ENCODE assay signal across 10 cellular contexts in the genomic region with DNA sequence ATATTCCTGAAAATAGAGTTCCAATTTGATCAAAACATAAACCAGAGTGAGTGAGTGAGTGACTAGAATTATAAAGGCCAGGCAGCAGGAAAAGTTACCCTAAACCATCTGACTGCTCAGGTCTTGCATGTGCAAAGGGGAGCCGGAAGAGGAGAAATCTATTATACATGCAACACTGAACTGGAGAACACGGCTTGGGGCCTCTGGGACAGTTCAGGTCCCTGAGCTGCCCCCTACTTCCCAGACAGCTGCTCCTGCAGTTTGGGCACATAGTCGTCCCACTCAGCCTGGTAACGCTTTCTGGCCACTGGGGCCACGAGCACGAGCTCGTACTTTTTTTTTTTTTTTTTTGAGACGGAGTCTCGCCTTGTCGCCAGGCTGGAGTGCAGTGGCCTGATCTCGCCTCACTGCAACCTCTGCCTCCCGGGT. TPM values are rescaled to one million over a fixed set of nuclear protein-coding genes. Genes with fewer than 3 reads are reported as not detected.
DNase-seq lines count a peak whose midpoint lies in the region; ATAC-seq and TF ChIP-seq lines count a peak whose summit lies in the region.
"Had no signal": no experiment of that assay in that cellular context is flagged by ENCODE, and none has a peak within 500 bp of the region (broad histone marks: within the 10 kb centered on the region; RNA-seq: fewer than 3 reads in every experiment).

No MANE protein-coding gene starts in this region.

- no peaks in the 10 kb centered on the region for H3K9me3 Mint-ChIP-seq in glutamatergic neuron (ENCODE audit: unreplicated experiment)
- H3K9me3 Mint-ChIP-seq: nephron had no signal

- DNase-seq in GM06990 (ENCODE audit: extremely low read depth, insufficient read length): peak; percentile 75
- no peak for DNase-seq in glutamatergic neuron
- no peak for DNase-seq in NCI-H226
- DNase-seq in NCI-H1436 treated with DMSO at 0.1 percent for 48 hours (lab: John Stamatoyannopoulos, UW): no peak
- no peak for DNase-seq in DMS79 treated with DMSO at 0.1 percent for 48 hours (lab: John Stamatoyannopoulos, UW)
- DNase-seq: activated gamma-delta T cell had no signal

- H3K4me3 ChIP-seq in GM06990 (replicated peaks; ENCODE audit: low read depth, low read length): peak overlapping the region; percentile 6; the same call in 1 of the 2 replicates

- ATAC-seq in GM21381 (IDR thresholded peaks at IDR 0.05; ENCODE audit: unreplicated experiment) (peak; percentile 25), HG02642 (IDR thresholded peaks at IDR 0.05; ENCODE audit: poor library complexity, unreplicated experiment) (no peak)

- TF ChIP-seq CTCF in GM06990 (IDR thresholded peaks at IDR 0.05; ENCODE audit: insufficient read depth, low read length, poor library complexity, severe bottlenecking): no peak
- TF ChIP-seq CTCF in glutamatergic neuron (IDR thresholded peaks at IDR 0.05; ENCODE audit: partially characterized antibody, unreplicated experiment): no peak

- no peaks in the 10 kb centered on the region for H3K27me3 ChIP-seq in GM06990 (replicated peaks; ENCODE audit: control insufficient read depth, insufficient read depth, low read length)

- H3K36me3 Mint-ChIP-seq in glutamatergic neuron (ENCODE audit: unreplicated experiment): no peaks in the 10 kb centered on the region

- H3K27me3 Mint-ChIP-seq in glutamatergic neuron (ENCODE audit: unreplicated experiment): no peaks in the 10 kb centered on the region

- H3K27ac Mint-ChIP-seq in glutamatergic neuron (ENCODE audit: unreplicated experiment): peak overlapping the region; percentile 11
- H3K27ac Mint-ChIP-seq: nephron had no signal

- no peaks in the 10 kb centered on the region for H3K9me3 ChIP-seq in KOPT-K1 (ENCODE audit: insufficient read depth, low read length, poor library complexity, severe bottlenecking)

- peaks cover 16% of the 10 kb centered on the region for H3K4me1 Mint-ChIP-seq in glutamatergic neuron (ENCODE audit: low read depth, unreplicated experiment)

- H3K27ac ChIP-seq in KOPT-K1 (ENCODE audit: low read depth, low read length, poor library complexity, severe bottlenecking): peak overlapping the region; percentile 76

- H3K36me3 ChIP-seq in GM06990 (ENCODE audit: control insufficient read depth, insufficient read depth, low read length) (no peaks in the 10 kb centered on the region), KOPT-K1 (ENCODE audit: insufficient read depth, low read length) (peaks cover 14% of the 10 kb centered on the region)

- no peak overlapping the region for H3K4me3 Mint-ChIP-seq in glutamatergic neuron (ENCODE audit: unreplicated experiment)
- H3K4me3 Mint-ChIP-seq: nephron had no signal

RNA-seq across cellular contexts. Expression of gene PTPRC, which starts 40.1 kb away (rescaled TPM):
- total RNA-seq in glutamatergic neuron (ENCODE audit: unreplicated experiment): not detected
